Comparison of ENCODE assay signal across 1 cellular context in the genomic region with DNA sequence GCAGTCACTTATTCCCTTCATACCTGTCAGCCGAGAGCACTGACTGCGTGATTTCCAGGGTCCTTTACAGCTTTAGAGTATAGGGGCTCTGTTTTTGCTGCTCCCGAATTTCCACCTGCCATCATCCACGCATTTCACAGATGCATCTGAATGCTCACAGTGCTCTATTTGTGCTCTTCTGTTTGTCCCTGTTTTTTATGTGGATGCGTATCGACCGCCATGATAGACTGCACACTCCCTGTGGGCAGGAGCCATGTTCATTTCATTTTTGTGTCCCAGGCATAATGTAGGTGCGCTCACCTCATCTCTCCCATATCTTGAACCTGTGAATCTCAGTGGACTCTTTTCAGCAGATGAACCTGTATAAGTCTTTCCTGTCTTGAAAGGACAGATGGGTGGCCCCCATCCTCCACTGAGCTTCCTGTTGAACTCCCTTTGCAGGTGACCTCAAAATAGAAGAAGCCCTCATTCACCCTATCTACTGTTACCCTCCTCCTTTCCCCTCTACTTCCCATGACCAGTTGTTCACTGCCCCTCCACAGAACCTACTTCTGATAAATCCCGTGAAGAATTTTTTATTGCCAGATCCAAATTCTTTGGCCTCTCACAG.
TF ChIP-seq lines count a peak whose summit lies in the region.

No MANE protein-coding gene starts in this region.

TF ChIP-seq in GM12878, 131 proteins besides CTCF, POLR2A, EP300 and RAD21 (continued from another document):
- TF ChIP-seq, protein P1, sequence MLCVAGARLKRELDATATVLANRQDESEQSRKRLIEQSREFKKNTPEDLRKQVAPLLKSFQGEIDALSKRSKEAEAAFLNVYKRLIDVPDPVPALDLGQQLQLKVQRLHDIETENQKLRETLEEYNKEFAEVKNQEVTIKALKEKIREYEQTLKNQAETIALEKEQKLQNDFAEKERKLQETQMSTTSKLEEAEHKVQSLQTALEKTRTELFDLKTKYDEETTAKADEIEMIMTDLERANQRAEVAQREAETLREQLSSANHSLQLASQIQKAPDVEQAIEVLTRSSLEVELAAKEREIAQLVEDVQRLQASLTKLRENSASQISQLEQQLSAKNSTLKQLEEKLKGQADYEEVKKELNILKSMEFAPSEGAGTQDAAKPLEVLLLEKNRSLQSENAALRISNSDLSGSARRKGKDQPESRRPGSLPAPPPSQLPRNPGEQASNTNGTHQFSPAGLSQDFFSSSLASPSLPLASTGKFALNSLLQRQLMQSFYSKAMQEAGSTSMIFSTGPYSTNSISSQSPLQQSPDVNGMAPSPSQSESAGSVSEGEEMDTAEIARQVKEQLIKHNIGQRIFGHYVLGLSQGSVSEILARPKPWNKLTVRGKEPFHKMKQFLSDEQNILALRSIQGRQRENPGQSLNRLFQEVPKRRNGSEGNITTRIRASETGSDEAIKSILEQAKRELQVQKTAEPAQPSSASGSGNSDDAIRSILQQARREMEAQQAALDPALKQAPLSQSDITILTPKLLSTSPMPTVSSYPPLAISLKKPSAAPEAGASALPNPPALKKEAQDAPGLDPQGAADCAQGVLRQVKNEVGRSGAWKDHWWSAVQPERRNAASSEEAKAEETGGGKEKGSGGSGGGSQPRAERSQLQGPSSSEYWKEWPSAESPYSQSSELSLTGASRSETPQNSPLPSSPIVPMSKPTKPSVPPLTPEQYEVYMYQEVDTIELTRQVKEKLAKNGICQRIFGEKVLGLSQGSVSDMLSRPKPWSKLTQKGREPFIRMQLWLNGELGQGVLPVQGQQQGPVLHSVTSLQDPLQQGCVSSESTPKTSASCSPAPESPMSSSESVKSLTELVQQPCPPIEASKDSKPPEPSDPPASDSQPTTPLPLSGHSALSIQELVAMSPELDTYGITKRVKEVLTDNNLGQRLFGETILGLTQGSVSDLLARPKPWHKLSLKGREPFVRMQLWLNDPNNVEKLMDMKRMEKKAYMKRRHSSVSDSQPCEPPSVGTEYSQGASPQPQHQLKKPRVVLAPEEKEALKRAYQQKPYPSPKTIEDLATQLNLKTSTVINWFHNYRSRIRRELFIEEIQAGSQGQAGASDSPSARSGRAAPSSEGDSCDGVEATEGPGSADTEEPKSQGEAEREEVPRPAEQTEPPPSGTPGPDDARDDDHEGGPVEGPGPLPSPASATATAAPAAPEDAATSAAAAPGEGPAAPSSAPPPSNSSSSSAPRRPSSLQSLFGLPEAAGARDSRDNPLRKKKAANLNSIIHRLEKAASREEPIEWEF (IDR thresholded peaks at IDR 0.05; ENCODE audit: insufficient replicate concordance, low read depth, low read length): peak; percentile 32
- TF ChIP-seq ESRRA (IDR thresholded peaks at IDR 0.05; ENCODE audit: low read length) (no peak), NR2C1 (IDR thresholded peaks at IDR 0.05) (no peak), BCL11A (IDR thresholded peaks at IDR 0.05; ENCODE audit: low read depth, low read length) (no peak), BCL3 (IDR thresholded peaks at IDR 0.05; ENCODE audit: borderline replicate concordance, insufficient read depth, low read depth, low read length, poor library complexity, severe bottlenecking) (peak; percentile 1), MTA3 (IDR thresholded peaks at IDR 0.05; ENCODE audit: borderline replicate concordance, low read length) (no peak), FOS (IDR thresholded peaks at IDR 0.05; ENCODE audit: borderline replicate concordance, extremely low read depth, insufficient read length) (no peak), SMARCA5 (IDR thresholded peaks at IDR 0.05) (0 out of 2 replicates have a peak, but pooled peaks have one; percentile 6)
- TF ChIP-seq, protein P2, sequence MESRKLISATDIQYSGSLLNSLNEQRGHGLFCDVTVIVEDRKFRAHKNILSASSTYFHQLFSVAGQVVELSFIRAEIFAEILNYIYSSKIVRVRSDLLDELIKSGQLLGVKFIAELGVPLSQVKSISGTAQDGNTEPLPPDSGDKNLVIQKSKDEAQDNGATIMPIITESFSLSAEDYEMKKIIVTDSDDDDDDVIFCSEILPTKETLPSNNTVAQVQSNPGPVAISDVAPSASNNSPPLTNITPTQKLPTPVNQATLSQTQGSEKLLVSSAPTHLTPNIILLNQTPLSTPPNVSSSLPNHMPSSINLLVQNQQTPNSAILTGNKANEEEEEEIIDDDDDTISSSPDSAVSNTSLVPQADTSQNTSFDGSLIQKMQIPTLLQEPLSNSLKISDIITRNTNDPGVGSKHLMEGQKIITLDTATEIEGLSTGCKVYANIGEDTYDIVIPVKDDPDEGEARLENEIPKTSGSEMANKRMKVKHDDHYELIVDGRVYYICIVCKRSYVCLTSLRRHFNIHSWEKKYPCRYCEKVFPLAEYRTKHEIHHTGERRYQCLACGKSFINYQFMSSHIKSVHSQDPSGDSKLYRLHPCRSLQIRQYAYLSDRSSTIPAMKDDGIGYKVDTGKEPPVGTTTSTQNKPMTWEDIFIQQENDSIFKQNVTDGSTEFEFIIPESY (IDR thresholded peaks at IDR 0.05): peak; percentile 50; the same call in 1 of the 2 replicates
- TF ChIP-seq, protein P3, sequence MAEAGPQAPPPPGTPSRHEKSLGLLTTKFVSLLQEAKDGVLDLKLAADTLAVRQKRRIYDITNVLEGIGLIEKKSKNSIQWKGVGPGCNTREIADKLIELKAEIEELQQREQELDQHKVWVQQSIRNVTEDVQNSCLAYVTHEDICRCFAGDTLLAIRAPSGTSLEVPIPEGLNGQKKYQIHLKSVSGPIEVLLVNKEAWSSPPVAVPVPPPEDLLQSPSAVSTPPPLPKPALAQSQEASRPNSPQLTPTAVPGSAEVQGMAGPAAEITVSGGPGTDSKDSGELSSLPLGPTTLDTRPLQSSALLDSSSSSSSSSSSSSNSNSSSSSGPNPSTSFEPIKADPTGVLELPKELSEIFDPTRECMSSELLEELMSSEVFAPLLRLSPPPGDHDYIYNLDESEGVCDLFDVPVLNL (IDR thresholded peaks at IDR 0.05; ENCODE audit: low read depth, low read length): no peak
